Comparison of ENCODE assay signal across 8 cellular contexts in the genomic region with DNA sequence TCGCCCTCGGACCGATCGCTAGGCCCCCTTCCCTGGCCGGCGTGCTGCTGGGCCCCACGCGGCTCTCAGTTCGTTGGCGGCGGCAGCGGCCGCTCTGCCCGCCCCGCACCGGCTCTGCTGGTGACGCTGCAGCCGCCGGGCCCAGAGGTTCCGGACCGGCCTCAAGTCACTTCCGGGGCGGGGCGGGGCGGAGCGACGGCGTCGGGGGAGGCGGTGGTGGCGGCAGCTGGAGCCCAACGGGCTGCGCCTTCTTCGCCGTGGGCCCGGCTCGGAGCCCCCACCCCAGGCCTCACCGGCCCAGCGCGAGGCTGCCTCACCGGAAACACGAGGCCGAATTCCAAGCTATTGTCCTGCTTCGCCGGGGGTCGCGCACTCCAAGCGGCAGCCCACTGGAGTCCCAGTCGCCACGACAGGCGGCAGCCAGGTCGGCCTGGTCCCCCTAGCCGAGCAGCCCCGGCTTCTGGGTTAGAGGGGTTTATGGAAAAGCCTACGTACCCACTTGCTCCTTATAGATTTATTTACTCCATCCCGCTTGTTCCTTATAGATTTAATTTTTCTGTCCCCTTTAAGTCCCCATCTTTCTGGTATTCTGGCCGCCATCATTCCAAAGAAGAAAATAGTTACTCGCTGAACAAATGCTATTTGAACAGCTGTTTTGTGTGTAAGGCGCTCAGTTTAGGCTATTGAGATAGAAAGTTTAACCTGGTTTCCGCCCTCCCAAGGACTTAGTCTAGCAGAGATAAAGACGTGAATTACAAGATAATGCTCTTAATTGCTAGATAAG. TPM values are rescaled to one million over a fixed set of nuclear protein-coding genes. Genes with fewer than 3 reads are reported as not detected.
DNase-seq lines count a peak whose midpoint lies in the region; ATAC-seq and TF ChIP-seq lines count a peak whose summit lies in the region.

A gene with protein sequence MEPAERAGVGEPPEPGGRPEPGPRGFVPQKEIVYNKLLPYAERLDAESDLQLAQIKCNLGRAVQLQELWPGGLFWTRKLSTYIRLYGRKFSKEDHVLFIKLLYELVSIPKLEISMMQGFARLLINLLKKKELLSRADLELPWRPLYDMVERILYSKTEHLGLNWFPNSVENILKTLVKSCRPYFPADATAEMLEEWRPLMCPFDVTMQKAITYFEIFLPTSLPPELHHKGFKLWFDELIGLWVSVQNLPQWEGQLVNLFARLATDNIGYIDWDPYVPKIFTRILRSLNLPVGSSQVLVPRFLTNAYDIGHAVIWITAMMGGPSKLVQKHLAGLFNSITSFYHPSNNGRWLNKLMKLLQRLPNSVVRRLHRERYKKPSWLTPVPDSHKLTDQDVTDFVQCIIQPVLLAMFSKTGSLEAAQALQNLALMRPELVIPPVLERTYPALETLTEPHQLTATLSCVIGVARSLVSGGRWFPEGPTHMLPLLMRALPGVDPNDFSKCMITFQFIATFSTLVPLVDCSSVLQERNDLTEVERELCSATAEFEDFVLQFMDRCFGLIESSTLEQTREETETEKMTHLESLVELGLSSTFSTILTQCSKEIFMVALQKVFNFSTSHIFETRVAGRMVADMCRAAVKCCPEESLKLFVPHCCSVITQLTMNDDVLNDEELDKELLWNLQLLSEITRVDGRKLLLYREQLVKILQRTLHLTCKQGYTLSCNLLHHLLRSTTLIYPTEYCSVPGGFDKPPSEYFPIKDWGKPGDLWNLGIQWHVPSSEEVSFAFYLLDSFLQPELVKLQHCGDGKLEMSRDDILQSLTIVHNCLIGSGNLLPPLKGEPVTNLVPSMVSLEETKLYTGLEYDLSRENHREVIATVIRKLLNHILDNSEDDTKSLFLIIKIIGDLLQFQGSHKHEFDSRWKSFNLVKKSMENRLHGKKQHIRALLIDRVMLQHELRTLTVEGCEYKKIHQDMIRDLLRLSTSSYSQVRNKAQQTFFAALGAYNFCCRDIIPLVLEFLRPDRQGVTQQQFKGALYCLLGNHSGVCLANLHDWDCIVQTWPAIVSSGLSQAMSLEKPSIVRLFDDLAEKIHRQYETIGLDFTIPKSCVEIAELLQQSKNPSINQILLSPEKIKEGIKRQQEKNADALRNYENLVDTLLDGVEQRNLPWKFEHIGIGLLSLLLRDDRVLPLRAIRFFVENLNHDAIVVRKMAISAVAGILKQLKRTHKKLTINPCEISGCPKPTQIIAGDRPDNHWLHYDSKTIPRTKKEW (N-terminal part only) (minus strand): TSS at position 96 of the 784 bp plus-strand sequence. CDS start 209 bp downstream, outside the sequence.

- H3K4me3 ChIP-seq in A673 (ENCODE audit: low read depth, low read length, poor library complexity, severe bottlenecking) (peak within 1 kb of the TSS; percentile 98), iPS-18a (ENCODE audit: low read length) (peak within 1 kb of the TSS; percentile 94), skeletal muscle satellite cell (ENCODE audit: low read length) (peak within 1 kb of the TSS; percentile 82)

- intact Hi-C loops in A673 (cut with micrococcal nuclease; ENCODE audit: unreplicated experiment), result no loop called here

- H3K9ac ChIP-seq in iPS-18a (ENCODE audit: low read length) (peak within 1 kb of the TSS; percentile 92), skeletal muscle satellite cell (ENCODE audit: low read depth, low read length) (peak within 1 kb of the TSS; percentile 99)

- H3K4me2 ChIP-seq in skeletal muscle satellite cell (ENCODE audit: low read length), result peak within 1 kb of the TSS; percentile 79

- CTCF ChIA-PET in A673 (lab: Charles Lee), result no interaction called here

- H3K36me3 ChIP-seq in A673 (ENCODE audit: insufficient read depth, low read length, poor library complexity, severe bottlenecking) (peaks cover 3% of the 10 kb centered on the region), iPS-18a (ENCODE audit: control insufficient read depth, low read depth, low read length) (no peaks in the 10 kb centered on the region), skeletal muscle satellite cell (ENCODE audit: insufficient read depth, low read length) (no peaks in the 10 kb centered on the region)

- TF ChIP-seq CTCF in A673 (conservative IDR thresholded peaks at IDR 0.05; ENCODE audit: low read depth, low read length) (no peak), VCaP (conservative IDR thresholded peaks at IDR 0.05) (no peak)

- H3K4me1 ChIP-seq in A673 (ENCODE audit: insufficient read depth, low read length, poor library complexity, severe bottlenecking) (peaks cover 17% of the 10 kb centered on the region), iPS-18a (ENCODE audit: control insufficient read depth, low read depth, low read length) (no peaks in the 10 kb centered on the region), skeletal muscle satellite cell (ENCODE audit: control insufficient read depth, insufficient read depth, low read length) (peaks cover 17% of the 10 kb centered on the region)

- DNase-seq in A673 (ENCODE audit: low spot score), result peak; percentile 95
- peak; percentile 82 for DNase-seq in NCI-H2171 treated with DMSO at 0.1 percent for 48 hours (lab: John Stamatoyannopoulos, UW)
- peak; percentile 85 to 87 for DNase-seq in T47D (ENCODE audit: low read depth in 1 of 2, low spot score in 1 of 2)

- H3K9me3 ChIP-seq in A673 (ENCODE audit: low read depth, low read length, poor library complexity, severe bottlenecking), result no peaks in the 10 kb centered on the region
- no peaks in the 10 kb centered on the region for H3K9me3 ChIP-seq in iPS-18a (ENCODE audit: control insufficient read depth, low read depth, low read length)
- H3K9me3 ChIP-seq in skeletal muscle satellite cell (replicated peaks; ENCODE audit: low read length), result no peaks in the 10 kb centered on the region

- ATAC-seq in GM18867 (IDR thresholded peaks at IDR 0.05; ENCODE audit: unreplicated experiment) (peak; percentile 93), HG03095 (IDR thresholded peaks at IDR 0.05; ENCODE audit: unreplicated experiment) (peak; percentile 81)

- in situ Hi-C loops in T47D (cut with HindIII; ENCODE audit: low pct_unique_long_range_greater_than_20kb, low sequenced_read_pairs), result no loop called here

- H3K27me3 ChIP-seq in A673 (replicated peaks; ENCODE audit: insufficient read depth, low read depth, low read length, poor library complexity) (no peaks in the 10 kb centered on the region), iPS-18a (ENCODE audit: control insufficient read depth, insufficient read depth, low read length) (no peaks in the 10 kb centered on the region), skeletal muscle satellite cell (ENCODE audit: control insufficient read depth, insufficient read depth, low read length) (no peaks in the 10 kb centered on the region)

- H3K27ac ChIP-seq in A673 (ENCODE audit: low read depth, low read length, poor library complexity, severe bottlenecking) (peak within 1 kb of the TSS; percentile 86), VCaP (peak within 1 kb of the TSS; percentile 84), iPS-18a (ENCODE audit: low read length) (peak within 1 kb of the TSS; percentile 80)

- no TSS peak for BruUV-seq in A673 (replicated peaks; lab: Mats Ljungman, UMichigan)

- POLR2A ChIA-PET in A673 (lab: Charles Lee; ENCODE audit: low non-redundant PET), result no interaction called here

RNA-seq across cellular contexts. Expression of the gene that starts here (rescaled TPM):
- 91.0 and 97.6 TPM in 2 replicates for total RNA-seq in A673 (2021)
- 45.2 and 58.8 TPM in 2 replicates for total RNA-seq in skeletal muscle satellite cell (2012; rRNA removed)

Comparison
In these comparisons a context has a peak if more than half of its experiments do, and no peak if none do; other contexts are left out.
1. Peak in every context shown above with its lines: DNase-seq, ATAC-seq, H3K4me3 ChIP-seq and H3K27ac ChIP-seq.